In the genomic region with DNA sequence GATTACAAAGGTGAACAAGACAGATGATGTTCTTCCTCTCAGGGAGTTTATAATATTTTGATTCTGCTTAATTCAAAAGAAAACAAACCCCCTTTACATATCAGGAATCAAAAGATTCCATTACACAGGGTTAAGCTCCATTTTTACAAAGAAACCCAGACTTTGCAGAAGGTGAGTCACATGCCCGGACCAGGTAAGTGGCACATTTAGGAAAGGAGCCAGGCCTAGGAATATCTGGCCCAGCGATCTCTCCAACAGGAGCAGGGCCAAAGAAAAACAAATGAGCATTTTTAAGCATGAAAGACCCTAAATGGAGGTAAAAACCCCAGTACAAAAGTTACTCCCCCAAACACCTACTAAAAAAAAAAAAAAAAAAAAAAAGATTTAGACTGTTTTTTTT, we compare ENCODE assay signal across 8 cellular contexts. TPM values are rescaled to one million over a fixed set of nuclear protein-coding genes. Genes with fewer than 3 reads are reported as not detected.
A peak's percentile ranks its signal among the peaks of the same experiment; 100 is the strongest.
DNase-seq lines count a peak whose midpoint lies in the region; ATAC-seq and TF ChIP-seq lines count a peak whose summit lies in the region.

No MANE protein-coding gene starts in this region.

- peak overlapping the region; percentile 99; the same call in 1 of the 2 replicates for H2AFZ ChIP-seq in GM23338

- H3K27me3 Mint-ChIP-seq in GM23338 (ENCODE audit: insufficient read depth, low read depth, poor library complexity), result peaks cover 9% of the 10 kb centered on the region

- H3K9me3 ChIP-seq in skeletal muscle tissue (ENCODE audit: control insufficient read depth in 3 of 3, low read length in 3 of 3) (no peaks in the 10 kb centered on the region), WERI-Rb-1 (ENCODE audit: severe bottlenecking) (peaks cover 7% of the 10 kb centered on the region)

- H4K20me1 ChIP-seq in GM23338 (replicated peaks; ENCODE audit: insufficient read depth), result no peaks in the 10 kb centered on the region

- H3K79me2 ChIP-seq in GM23338 (replicated peaks; ENCODE audit: insufficient read depth), result no peaks in the 10 kb centered on the region

- H3K27ac Mint-ChIP-seq in GM23338, result no peak overlapping the region

- DNase-seq in GM23338 (ENCODE audit: low spot score) (no peak), foreskin fibroblast (no peak), WERI-Rb-1 (no peak), NCI-H510A (lab: John Stamatoyannopoulos, UW) (no peak)
- no peak for DNase-seq in stimulated activated CD4-positive, alpha-beta T cell treated with anti-CD3 and anti-CD28 coated beads, Interleukin-15, amount 100 ng/mL, for 24 hours

- peak overlapping the region; percentile 99 for H3K4me2 ChIP-seq in GM23338

- peak overlapping the region; percentile 86 to 94 (median 94) for H3K9ac ChIP-seq in skeletal muscle tissue (ENCODE audit: low read depth in 1 of 3, low read length in 3 of 3)

- H3K27me3 ChIP-seq in GM23338 (ENCODE audit: insufficient read depth) (no peaks in the 10 kb centered on the region), skeletal muscle tissue (ENCODE audit: control insufficient read depth in 3 of 3, insufficient read depth in 3 of 3, low read length in 3 of 3) (no peaks in the 10 kb centered on the region), WERI-Rb-1 (ENCODE audit: insufficient read depth, low read depth, severe bottlenecking) (no peaks in the 10 kb centered on the region)

- ATAC-seq in GM23338 (no peak), HG03108 (IDR thresholded peaks at IDR 0.05; ENCODE audit: unreplicated experiment) (no peak)

- peaks cover 13% of the 10 kb centered on the region for H3K9me3 Mint-ChIP-seq in GM23338

- 0 out of 2 replicates have a peak, but pooled peaks cover 2% of the 10 kb centered on the region for H3K9me2 ChIP-seq in GM23338 (ENCODE audit: insufficient read depth)

- H3K4me1 ChIP-seq in GM23338 (ENCODE audit: insufficient read depth), result peaks cover 19% of the 10 kb centered on the region
- H3K4me1 ChIP-seq in skeletal muscle tissue (ENCODE audit: control insufficient read depth in 3 of 3, insufficient read depth in 3 of 3, low read length in 3 of 3), result peaks cover 15 to 29% (median 26%) of the 10 kb centered on the region in 3 donors

- H3F3A ChIP-seq in GM23338 (replicated peaks; ENCODE audit: low read depth), result peaks cover 13% of the 10 kb centered on the region; the same call in 1 of the 2 replicates

- peak overlapping the region; percentile 91 for H3K4me3 Mint-ChIP-seq in GM23338

- peak overlapping the region; percentile 99; the same call in 1 of the 2 replicates for H3K27ac ChIP-seq in GM23338 (ENCODE audit: low read depth)
- H3K27ac ChIP-seq in skeletal muscle tissue (ENCODE audit: low read depth, low read length), result peak overlapping the region; percentile 84
- no peak overlapping the region for H3K27ac ChIP-seq in WERI-Rb-1

- H3K36me3 Mint-ChIP-seq in GM23338 (ENCODE audit: low read depth), result peaks cover 24% of the 10 kb centered on the region

- H3K4me3 ChIP-seq in GM23338 (peak overlapping the region; percentile 88), WI38 (ENCODE audit: low read depth, low read length) (peak overlapping the region; percentile 76), foreskin fibroblast (ENCODE audit: low read depth in 1 of 2, low read length in 2 of 2) (peak overlapping the region; percentile 74 to 90), skeletal muscle tissue (ENCODE audit: low read length in 3 of 3) (peak overlapping the region; percentile 86 to 95 (median 92)), WERI-Rb-1 (ENCODE audit: low read depth, low read length) (no peak overlapping the region; the same call in 1 of the 2 replicates)

- peaks cover 14% of the 10 kb centered on the region for H3K4me1 Mint-ChIP-seq in GM23338

- TF ChIP-seq CTCF in GM23338 (conservative IDR thresholded peaks at IDR 0.05; ENCODE audit: low read depth in 2 of 2) (no peak), WI38 (IDR thresholded peaks at IDR 0.05; ENCODE audit: low read depth, low read length) (no peak), foreskin fibroblast (IDR thresholded peaks at IDR 0.05; ENCODE audit: low read depth, low read length) (no peak), WERI-Rb-1 (IDR thresholded peaks at IDR 0.05; ENCODE audit: low read depth, low read length) (no peak)

- H3K36me3 ChIP-seq in GM23338 (ENCODE audit: insufficient read depth) (peaks cover 6% of the 10 kb centered on the region; the same call in 1 of the 2 replicates), skeletal muscle tissue (ENCODE audit: control insufficient read depth in 3 of 3, insufficient read depth in 3 of 3, low read length in 3 of 3) (peaks cover 0 to 2% (median 0%) of the 10 kb centered on the region in 3 donors), WERI-Rb-1 (no peaks in the 10 kb centered on the region; the same call in 1 of the 2 replicates)

TF ChIP-seq in GM23338, 12 proteins besides CTCF, POLR2A, EP300 and RAD21:
- TF ChIP-seq POLR2AphosphoS5 (IDR thresholded peaks at IDR 0.05; ENCODE audit: low read depth) (no peak), EZH2 (IDR thresholded peaks at IDR 0.05; ENCODE audit: low read depth, unreplicated experiment) (no peak), ZNF331 (CRISPR knock-in tag; IDR thresholded peaks at IDR 0.05; ENCODE audit: low read depth) (no peak), ZNF114 (CRISPR knock-in tag; IDR thresholded peaks at IDR 0.05) (no peak)

RNA-seq across cellular contexts. Expression of a gene that starts 1.1 kb away (rescaled TPM):
- 11.3 and 13.9 TPM in 2 replicates for total RNA-seq in GM23338 (2014; rRNA removed; shearing (Covaris generic))
- polyA plus RNA-seq in GM23338 (2016; fragmentation: Nextera tagmentation; extraction: Ambion mirVana), result 6.7 and 7.2 TPM in 2 replicates
- total RNA-seq in skeletal muscle tissue, result 20.9 TPM

RNA-seq across cellular contexts. Expression of a gene that starts 50.0 kb away (rescaled TPM):
- total RNA-seq in GM23338 (2014; rRNA removed; shearing (Covaris generic)), result 21.5 and 25.8 TPM in 2 replicates
- 7.1 and 8.4 TPM in 2 replicates for polyA plus RNA-seq in GM23338 (2016; fragmentation: Nextera tagmentation; extraction: Ambion mirVana)
- total RNA-seq in skeletal muscle tissue, result 30.3 TPM
